In the genomic region with DNA sequence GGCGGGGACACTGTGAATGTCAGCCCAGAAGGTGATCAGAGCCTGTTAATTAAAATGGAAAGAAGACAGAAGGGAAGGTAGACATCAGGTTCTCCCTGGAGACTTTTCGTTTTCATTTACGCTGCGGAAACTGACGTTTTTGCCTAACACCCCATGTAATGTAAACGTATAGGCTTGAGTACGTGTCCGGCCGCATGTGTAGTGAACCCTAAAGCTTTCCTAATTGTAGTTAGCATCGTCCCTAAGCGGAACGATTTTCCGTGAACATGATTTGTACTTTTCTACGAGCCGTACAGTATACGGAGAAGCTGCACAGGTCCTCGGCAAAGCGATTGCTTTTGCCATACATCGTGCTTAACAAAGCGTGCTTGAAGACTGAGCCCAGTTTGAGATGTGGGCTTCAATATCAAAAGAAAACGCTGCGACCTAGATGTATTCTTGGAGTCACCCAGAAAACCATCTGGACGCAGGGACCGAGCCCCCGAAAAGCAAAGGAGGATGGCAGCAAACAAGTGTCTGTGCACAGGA, we compare ENCODE assay signal across 1 cellular context.
TF ChIP-seq lines count a peak whose summit lies in the region.

No MANE protein-coding gene starts in this region.

TF ChIP-seq in H1, 55 proteins besides CTCF, POLR2A, EP300 and RAD21:
- TF ChIP-seq RNF2 (IDR thresholded peaks at IDR 0.05; ENCODE audit: borderline replicate concordance, low read depth, low read length, missing control alignments, poor library complexity, severe bottlenecking) (no peak), KDM1A (IDR thresholded peaks at IDR 0.05; ENCODE audit: borderline replicate concordance, low read length) (no peak), RXRA (IDR thresholded peaks at IDR 0.05; ENCODE audit: insufficient read depth, low read depth, low read length) (no peak), PHF8 (conservative IDR thresholded peaks at IDR 0.05; ENCODE audit: low read depth, low read length) (peak; percentile 46; the same call in 1 of the 2 replicates), KDM5A (IDR thresholded peaks at IDR 0.05; ENCODE audit: low read length) (peak; percentile 79; the same call in 1 of the 2 replicates), TBP (IDR thresholded peaks at IDR 0.05; ENCODE audit: low read depth, low read length) (no peak; the same call in 1 of the 2 replicates), CREB1 (IDR thresholded peaks at IDR 0.05) (no peak), SIN3A (conservative IDR thresholded peaks at IDR 0.05 in 1 of 2, IDR thresholded peaks at IDR 0.05 in 1 of 2; ENCODE audit: low read depth in 1 of 2, low read length in 2 of 2) (peak; percentile 46 to 77; a peak in 1 of 4 replicates), TCF12 (IDR thresholded peaks at IDR 0.05; ENCODE audit: low read depth, low read length) (no peak), SIRT6 (IDR thresholded peaks at IDR 0.05; ENCODE audit: low read length) (no peak), CHD1 (IDR thresholded peaks at IDR 0.05; ENCODE audit: low read depth, low read length) (no peak), KDM4A (IDR thresholded peaks at IDR 0.05; ENCODE audit: low read depth, low read length, severe bottlenecking) (no peak), POLR2AphosphoS5 (IDR thresholded peaks at IDR 0.05; ENCODE audit: low read depth, low read length) (no peak), HDAC6 (IDR thresholded peaks at IDR 0.05; ENCODE audit: low read depth, low read length) (no peak), SP2 (IDR thresholded peaks at IDR 0.05; ENCODE audit: low read length) (no peak), RBBP5 (IDR thresholded peaks at IDR 0.05; ENCODE audit: borderline replicate concordance, low read depth, low read length) (no peak), BCL11A (IDR thresholded peaks at IDR 0.05; ENCODE audit: low read depth in 2 of 2, low read length in 2 of 2) (no peak), BRCA1 (IDR thresholded peaks at IDR 0.05; ENCODE audit: low read depth, low read length) (no peak), RFX5 (IDR thresholded peaks at IDR 0.05; ENCODE audit: borderline replicate concordance, low read depth, low read length) (no peak), CTBP2 (IDR thresholded peaks at IDR 0.05; ENCODE audit: borderline replicate concordance, insufficient read depth, insufficient read length, low read length) (no peak), ASH2L (IDR thresholded peaks at IDR 0.05; ENCODE audit: low read length) (peak; percentile 4), TAF1 (IDR thresholded peaks at IDR 0.05; ENCODE audit: low read depth, low read length) (peak; percentile 60; the same call in 1 of the 2 replicates), JUN (IDR thresholded peaks at IDR 0.05; ENCODE audit: low read depth, low read length) (no peak), CBX8 (IDR thresholded peaks at IDR 0.05; ENCODE audit: borderline replicate concordance, low read depth, low read length) (no peak), GABPA (IDR thresholded peaks at IDR 0.05; ENCODE audit: borderline replicate concordance, insufficient read depth, low read length) (no peak), SAP30 (IDR thresholded peaks at IDR 0.05; ENCODE audit: insufficient read depth, insufficient replicate concordance, low read length) (peak; percentile 92), HDAC2 (IDR thresholded peaks at IDR 0.05; ENCODE audit: borderline replicate concordance in 1 of 2, low read depth in 2 of 2, low read length in 2 of 2) (0 out of 4 replicates have a peak, but pooled peaks of 1 of the 2 experiments have one; percentile 34)
- TF ChIP-seq, protein P1, sequence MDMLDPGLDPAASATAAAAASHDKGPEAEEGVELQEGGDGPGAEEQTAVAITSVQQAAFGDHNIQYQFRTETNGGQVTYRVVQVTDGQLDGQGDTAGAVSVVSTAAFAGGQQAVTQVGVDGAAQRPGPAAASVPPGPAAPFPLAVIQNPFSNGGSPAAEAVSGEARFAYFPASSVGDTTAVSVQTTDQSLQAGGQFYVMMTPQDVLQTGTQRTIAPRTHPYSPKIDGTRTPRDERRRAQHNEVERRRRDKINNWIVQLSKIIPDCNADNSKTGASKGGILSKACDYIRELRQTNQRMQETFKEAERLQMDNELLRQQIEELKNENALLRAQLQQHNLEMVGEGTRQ (IDR thresholded peaks at IDR 0.05; ENCODE audit: low read length), result no peak
- TF ChIP-seq, protein P2, sequence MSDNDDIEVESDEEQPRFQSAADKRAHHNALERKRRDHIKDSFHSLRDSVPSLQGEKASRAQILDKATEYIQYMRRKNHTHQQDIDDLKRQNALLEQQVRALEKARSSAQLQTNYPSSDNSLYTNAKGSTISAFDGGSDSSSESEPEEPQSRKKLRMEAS (IDR thresholded peaks at IDR 0.05), result peak; percentile 13; the same call in 1 of the 2 replicates
- TF ChIP-seq, protein P3, sequence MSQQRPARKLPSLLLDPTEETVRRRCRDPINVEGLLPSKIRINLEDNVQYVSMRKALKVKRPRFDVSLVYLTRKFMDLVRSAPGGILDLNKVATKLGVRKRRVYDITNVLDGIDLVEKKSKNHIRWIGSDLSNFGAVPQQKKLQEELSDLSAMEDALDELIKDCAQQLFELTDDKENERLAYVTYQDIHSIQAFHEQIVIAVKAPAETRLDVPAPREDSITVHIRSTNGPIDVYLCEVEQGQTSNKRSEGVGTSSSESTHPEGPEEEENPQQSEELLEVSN (IDR thresholded peaks at IDR 0.05), result no peak
TF ChIP-seq in H1: peak in this region for 8.
